ENCODE assay signal across 18 cellular contexts in the genomic region with DNA sequence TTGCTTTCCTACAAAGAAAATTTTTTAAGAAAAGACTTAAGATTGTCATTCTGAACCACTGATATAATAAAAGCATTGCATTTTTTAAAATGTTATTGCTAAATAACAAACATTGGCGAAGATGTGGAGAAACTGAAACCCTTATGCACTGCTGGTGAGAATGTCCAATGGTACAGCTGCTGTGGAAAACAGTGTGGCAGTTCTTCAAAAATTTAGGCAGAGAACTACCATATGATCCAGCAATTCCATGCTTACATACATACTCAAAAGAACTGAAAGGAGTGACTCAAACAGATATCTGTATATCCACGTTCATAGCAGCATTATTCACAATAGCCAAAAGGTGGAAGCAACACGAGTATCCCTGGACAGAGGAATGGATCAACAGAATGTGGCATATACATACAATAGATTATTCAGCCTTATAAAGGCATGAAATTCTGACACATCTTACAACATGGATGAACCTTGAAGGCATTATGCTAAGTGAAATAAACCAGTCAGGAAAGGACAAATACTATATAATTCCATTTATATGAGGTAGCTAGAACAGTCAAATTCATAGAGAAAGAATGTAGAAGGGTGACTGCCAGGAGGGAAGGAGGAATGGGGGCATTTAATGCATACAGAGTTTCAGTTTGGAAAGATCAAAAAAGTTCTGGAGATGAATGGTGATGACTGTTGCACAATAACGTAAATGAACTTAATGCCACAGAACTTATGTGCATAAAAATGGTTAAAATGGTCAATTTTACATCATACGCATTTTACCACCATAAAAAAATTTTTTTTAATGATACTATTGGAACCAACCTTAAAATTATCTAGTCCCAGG.
DNase-seq lines count a peak whose midpoint lies in the region; ATAC-seq, FAIRE-seq and TF ChIP-seq lines count a peak whose summit lies in the region.
"Had no signal": no experiment of that assay in that cellular context is flagged by ENCODE, and none has a peak within 500 bp of the region (broad histone marks: within the 10 kb centered on the region; RNA-seq: fewer than 3 reads in every experiment).

No MANE protein-coding gene starts in this region.

- peak; percentile 64 for FAIRE-seq in H54 (lab: Jason Lieb, UNC)
- FAIRE-seq: GM19239 had no signal

- H2BK5ac ChIP-seq in IMR-90 (ENCODE audit: low read depth, low read length, poor library complexity, severe bottlenecking), result peak overlapping the region; percentile 74

- POLR2A ChIA-PET in IMR-90 (lab: Charles Lee; ENCODE audit: unreplicated experiment), result interaction anchor here (0.5 kb wide), 1 partner anchor 11 kb away, joined by 3 read pairs; no protein-coding TSS in a partner anchor

- no peak overlapping the region for H2BK15ac ChIP-seq in IMR-90 (ENCODE audit: low read depth, low read length)

- H2AFZ ChIP-seq in IMR-90 (replicated peaks; ENCODE audit: low read length, poor library complexity), result no peak overlapping the region

- H3K4me1 Mint-ChIP-seq in chondrocyte (ENCODE audit: low read depth) (peaks cover 32% of the 10 kb centered on the region), natural killer cell (peaks cover 38 to 41% of the 10 kb centered on the region in 2 donors)
- peaks cover 33% of the 10 kb centered on the region for H3K4me1 Mint-ChIP-seq in stimulated activated effector memory CD8-positive, alpha-beta T cell treated with anti-CD3 and anti-CD28 coated beads, Interleukin-12 subunit alpha, Interleukin-12 subunit beta, amount 100 ng/mL, for 72 hours

- H3K56ac ChIP-seq in IMR-90 (ENCODE audit: extremely low read depth, insufficient read depth, low read length), result no peak overlapping the region

- H3K9me1 ChIP-seq in IMR-90 (ENCODE audit: insufficient read depth, low read length), result peaks cover 10% of the 10 kb centered on the region

- dilution Hi-C loops in IMR-90 (cut with HindIII; ENCODE audit: low sequenced_read_pairs, unreplicated experiment), result no loop called here

- H3K4ac ChIP-seq in IMR-90 (ENCODE audit: low read depth, low read length), result peak overlapping the region; percentile 52; the same call in 1 of the 2 replicates

- H3K23ac ChIP-seq in IMR-90 (ENCODE audit: low read depth, low read length), result peak overlapping the region; percentile 28; the same call in 1 of the 2 replicates

- peak overlapping the region in 1 of 2 experiments; percentile 50; a peak in 2 of 4 replicates for H4K8ac ChIP-seq in IMR-90 (ENCODE audit: low read depth in 2 of 2, low read length in 2 of 2)

- no peaks in the 10 kb centered on the region for H3K9me3 ChIP-seq in IMR-90 (ENCODE audit: control insufficient read depth, insufficient read depth, low read length)
- H3K9me3 ChIP-seq: MG63 had no signal

- no peak for DNase-seq in H54 (ENCODE audit: insufficient read length, low spot score)
- peak; percentile 72 for DNase-seq in IMR-90
- DNase-seq in chondrocyte (ENCODE audit: low spot score), result no peak
- DNase-seq in natural killer cell, result no peak
- DNase-seq in stimulated activated effector memory CD8-positive, alpha-beta T cell treated with anti-CD3 and anti-CD28 coated beads, Interleukin-12 subunit alpha, Interleukin-12 subunit beta, amount 100 ng/mL, for 72 hours (ENCODE audit: low spot score in 2 of 2), result no peak
- DNase-seq in stimulated activated CD4-positive, alpha-beta T cell treated with anti-CD3 and anti-CD28 coated beads, Interleukin-1b, Interleukin-23, amount 100 ng/mL, for 48 hours, result no peak
- DNase-seq in NOMO-1 treated with dmso at 0.1 percent for 144 hours (lab: John Stamatoyannopoulos, UW; ENCODE audit: unreplicated experiment), result no peak
- DNase-seq: ACHN, AML-193, DMS 273 treated with DMSO at 0.1 percent for 48 hours, H9, MG63, NCI-H1092 treated with DMSO at 0.1 percent for 48 hours, NCI-H2081 treated with DMSO at 0.1 percent for 48 hours, NCI-H510A treated with DMSO at 0.1 percent for 48 hours, NCI-H82 had no signal

- BruUV-seq in IMR-90 (replicated peaks; lab: Mats Ljungman, UMichigan), result no TSS peak

- peak overlapping the region; percentile 64; the same call in 1 of the 2 replicates for H3K27ac ChIP-seq in IMR-90 (ENCODE audit: insufficient read depth, low read length)

- H3K27me3 ChIP-seq in IMR-90 (ENCODE audit: control insufficient read depth, insufficient read depth, low read length), result no peaks in the 10 kb centered on the region
- H3K27me3 ChIP-seq: MG63 had no signal

- TF ChIP-seq POLR2A in H54 (IDR thresholded peaks at IDR 0.05; ENCODE audit: low read depth, low read length) (no peak), IMR-90 (IDR thresholded peaks at IDR 0.05; ENCODE audit: low read depth, low read length) (no peak)

- in situ Hi-C loops in IMR-90 (cut with MboI; ENCODE audit: low sequenced_read_pairs), result no loop called here

- H3K4me3 Mint-ChIP-seq in chondrocyte (ENCODE audit: unreplicated experiment), result no peak overlapping the region
- no peak overlapping the region for H3K4me3 Mint-ChIP-seq in natural killer cell
- H3K4me3 Mint-ChIP-seq in stimulated activated effector memory CD8-positive, alpha-beta T cell treated with anti-CD3 and anti-CD28 coated beads, Interleukin-12 subunit alpha, Interleukin-12 subunit beta, amount 100 ng/mL, for 72 hours, result no peak overlapping the region
- H3K4me3 Mint-ChIP-seq: CD14-positive monocyte, H9 had no signal

- ATAC-seq in IMR-90 (ENCODE audit: low read depth), result peak; percentile 67
- no peak for ATAC-seq in natural killer cell
- no peak for ATAC-seq in stimulated activated effector memory CD8-positive, alpha-beta T cell treated with anti-CD3 and anti-CD28 coated beads, Interleukin-12 subunit alpha, Interleukin-12 subunit beta, amount 100 ng/mL, for 72 hours

- H3K18ac ChIP-seq in IMR-90 (ENCODE audit: low read depth, low read length), result peak overlapping the region; percentile 69; the same call in 1 of the 2 replicates

- H2BK120ac ChIP-seq in IMR-90 (ENCODE audit: low read depth, low read length), result no peak overlapping the region; the same call in 1 of the 2 replicates

- no peaks in the 10 kb centered on the region for H4K20me1 ChIP-seq in IMR-90 (ENCODE audit: insufficient read depth, low read length)

- H3K9ac ChIP-seq in IMR-90 (ENCODE audit: low read depth, low read length), result no peak overlapping the region

- TF ChIP-seq RAD21 in IMR-90 (IDR thresholded peaks at IDR 0.05; ENCODE audit: low read length), result no peak

- no peak overlapping the region; the same call in 1 of the 2 replicates for H4K5ac ChIP-seq in IMR-90 (ENCODE audit: low read depth, low read length)

- H3K36me3 ChIP-seq in IMR-90 (ENCODE audit: control insufficient read depth, insufficient read depth, low read length), result peaks cover 4% of the 10 kb centered on the region

- H3K36me3 Mint-ChIP-seq in chondrocyte (ENCODE audit: low read depth) (peaks cover 19% of the 10 kb centered on the region), natural killer cell (no peaks in the 10 kb centered on the region)
- H3K36me3 Mint-ChIP-seq in stimulated activated effector memory CD8-positive, alpha-beta T cell treated with anti-CD3 and anti-CD28 coated beads, Interleukin-12 subunit alpha, Interleukin-12 subunit beta, amount 100 ng/mL, for 72 hours, result peaks cover 94% of the 10 kb centered on the region

- H3K27ac Mint-ChIP-seq in chondrocyte (ENCODE audit: unreplicated experiment) (peak overlapping the region; percentile 9), natural killer cell (peak overlapping the region; percentile 83 to 86)
- H3K27ac Mint-ChIP-seq in stimulated activated effector memory CD8-positive, alpha-beta T cell treated with anti-CD3 and anti-CD28 coated beads, Interleukin-12 subunit alpha, Interleukin-12 subunit beta, amount 100 ng/mL, for 72 hours, result no peak overlapping the region
- H3K27ac Mint-ChIP-seq: H9 had no signal

- peak overlapping the region; percentile 80; the same call in 1 of the 2 replicates for H3K4me2 ChIP-seq in IMR-90 (ENCODE audit: low read depth, low read length)

- 0 out of 2 replicates have a peak overlapping the region, but pooled peaks have one; percentile 38 for H3K14ac ChIP-seq in IMR-90 (replicated peaks; ENCODE audit: low read depth, low read length)

- H3K4me3 ChIP-seq in IMR-90 (ENCODE audit: insufficient read depth, low read depth, low read length), result no peak overlapping the region
- H3K4me3 ChIP-seq: MG63 had no signal

- H3K27me3 Mint-ChIP-seq in chondrocyte (ENCODE audit: low read depth) (no peaks in the 10 kb centered on the region), natural killer cell (ENCODE audit: low read depth in 2 of 2) (no peaks in the 10 kb centered on the region)

- no peak overlapping the region for H2AK5ac ChIP-seq in IMR-90 (ENCODE audit: low read depth, low read length)

- peaks cover 9% of the 10 kb centered on the region for H3K4me1 ChIP-seq in IMR-90 (ENCODE audit: control insufficient read depth, insufficient read depth, low read length)

- H4K91ac ChIP-seq in IMR-90 (ENCODE audit: insufficient read depth, low read depth, low read length), result no peak overlapping the region

- intact Hi-C loops in IMR-90 (cut with micrococcal nuclease), result no loop called here
- intact Hi-C loops in natural killer cell (cut with micrococcal nuclease), result loop anchor here (5.0 kb wide), 1 partner anchor 111 kb away; the partner anchor contains the start of gene HELZ

- H3K9me3 Mint-ChIP-seq in chondrocyte (ENCODE audit: low read depth) (no peaks in the 10 kb centered on the region), natural killer cell (no peaks in the 10 kb centered on the region)
- no peaks in the 10 kb centered on the region for H3K9me3 Mint-ChIP-seq in stimulated activated effector memory CD8-positive, alpha-beta T cell treated with anti-CD3 and anti-CD28 coated beads, Interleukin-12 subunit alpha, Interleukin-12 subunit beta, amount 100 ng/mL, for 72 hours
- H3K9me3 Mint-ChIP-seq: CD14-positive monocyte, H9 had no signal

- no peak overlapping the region; the same call in 1 of the 2 replicates for H2BK20ac ChIP-seq in IMR-90 (ENCODE audit: low read depth, low read length)

- peaks cover 12 to 30% of the 10 kb centered on the region in 2 experiments; a peak in 3 of 4 replicates for H3K79me1 ChIP-seq in IMR-90 (ENCODE audit: low read depth in 1 of 2, low read length in 2 of 2)

- no peak overlapping the region for H2AK9ac ChIP-seq in IMR-90 (replicated peaks; ENCODE audit: low read depth, low read length, poor library complexity)

- TF ChIP-seq CTCF in IMR-90 (conservative IDR thresholded peaks at IDR 0.05; ENCODE audit: low read depth, low read length), result no peak
- no peak for TF ChIP-seq CTCF in chondrocyte (IDR thresholded peaks at IDR 0.05)
- TF ChIP-seq CTCF in natural killer cell (IDR thresholded peaks at IDR 0.05), result no peak

- WGBS in IMR-90 (ENCODE audit: extremely low coverage in 2 of 2, insufficient read length in 1 of 2), 2 experiments, result no CpG with 5 or more reads among the region's 5 CpGs

- CTCF ChIA-PET in IMR-90 (lab: Yijun Ruan, JAX), result interaction anchor here (0.5 kb wide), 1 partner anchor 27 kb away, joined by 3 read pairs; no protein-coding TSS in a partner anchor

TF ChIP-seq in IMR-90, 13 proteins besides CTCF, POLR2A, EP300 and RAD21:
- no peak for TF ChIP-seq MAZ (IDR thresholded peaks at IDR 0.05; ENCODE audit: borderline replicate concordance, low read depth, low read length)
- TF ChIP-seq MXI1 (IDR thresholded peaks at IDR 0.05; ENCODE audit: borderline replicate concordance, low read depth, low read length), result no peak
- TF ChIP-seq CEBPB (IDR thresholded peaks at IDR 0.05; ENCODE audit: low read depth, low read length), result peak; percentile 92
- no peak for TF ChIP-seq FOS (IDR thresholded peaks at IDR 0.05; ENCODE audit: low read depth, low read length)
TF ChIP-seq in IMR-90: peak in this region for 1.
